8 cellular contexts compared by ENCODE assay signal in the genomic region with DNA sequence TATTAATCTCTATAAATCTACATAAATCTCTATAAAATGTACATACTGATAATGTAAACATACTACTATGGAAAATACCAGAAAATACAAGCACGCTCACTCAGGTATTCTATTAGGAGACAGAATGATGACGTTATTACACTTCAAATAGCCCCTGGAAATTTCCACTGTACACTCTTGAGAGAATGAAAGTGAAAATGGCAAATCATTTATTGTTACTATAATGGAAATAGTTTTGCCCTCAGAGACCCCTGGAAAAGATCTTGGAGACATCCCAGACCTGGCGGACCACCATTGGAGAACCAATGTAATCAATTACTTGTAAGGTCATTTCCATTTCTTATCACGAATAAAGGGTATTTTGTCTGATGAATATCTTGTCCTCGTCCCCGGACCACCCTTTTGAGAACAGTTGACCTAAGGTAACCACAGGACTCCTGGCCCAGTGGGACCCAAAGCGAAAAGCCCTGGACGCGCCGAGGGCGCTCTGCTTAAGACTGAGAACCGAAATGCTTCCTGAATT. TPM values are rescaled to one million over a fixed set of nuclear protein-coding genes. Genes with fewer than 3 reads are reported as not detected.
DNase-seq lines count a peak whose midpoint lies in the region; ATAC-seq, FAIRE-seq and TF ChIP-seq lines count a peak whose summit lies in the region.

No MANE protein-coding gene starts in this region.

- no peak overlapping the region for H3K27ac Mint-ChIP-seq in astrocyte (ENCODE audit: unreplicated experiment)

- 0 out of 2 replicates have a peak, but pooled peaks cover 2% of the 10 kb centered on the region for H3K4me1 ChIP-seq in DOHH2 (ENCODE audit: control insufficient read depth, low read length)
- H3K4me1 ChIP-seq in HUES6 (ENCODE audit: control insufficient read depth, insufficient read depth, low read length): no peaks in the 10 kb centered on the region
- peaks cover 4% of the 10 kb centered on the region for H3K4me1 ChIP-seq in astrocyte (ENCODE audit: insufficient read depth, low read length)
- peaks cover 0 to 24% of the 10 kb centered on the region in 2 donors for H3K4me1 ChIP-seq in left lung
- peaks cover 4% of the 10 kb centered on the region for H3K4me1 ChIP-seq in testis

- TF ChIP-seq CTCF in DOHH2 (IDR thresholded peaks at IDR 0.05; ENCODE audit: low read depth, low read length, poor library complexity, severe bottlenecking) (no peak), astrocyte (IDR thresholded peaks at IDR 0.05; ENCODE audit: insufficient read depth, low read depth, low read length) (no peak), left lung (IDR thresholded peaks at IDR 0.05) (no peak), testis (IDR thresholded peaks at IDR 0.05) (no peak)

- DNase-seq in astrocyte (ENCODE audit: low read depth) (no peak), left lung (no peak), testis (no peak), MV-4-11 (lab: John Stamatoyannopoulos, UW) (no peak)
- no peak for DNase-seq in activated effector memory CD4-positive, alpha-beta T cell treated with Interleukin-2 at 50 U/mL for 16 hours

- intact Hi-C loops in left lung (cut with DNase I) (no loop called here), testis (cut with DNase I; ENCODE audit: low total_unique reads) (no loop called here)

- H3K4me2 ChIP-seq in DOHH2 (ENCODE audit: low read length): peak overlapping the region; percentile 49
- peak overlapping the region; percentile 83 for H3K4me2 ChIP-seq in astrocyte (ENCODE audit: low read length)

- no peaks in the 10 kb centered on the region for H3K36me3 Mint-ChIP-seq in astrocyte (ENCODE audit: low read depth, unreplicated experiment)

- WGBS in testis, 2 donors: 5 to 9% methylated on average over 12 of the region's 12 CpGs

- TF ChIP-seq POLR2A in testis (IDR thresholded peaks at IDR 0.05): no peak

- H3K4me3 ChIP-seq in DOHH2 (ENCODE audit: low read length) (peak overlapping the region; percentile 47), HUES6 (ENCODE audit: low read depth, low read length) (peak overlapping the region; percentile 63), astrocyte (ENCODE audit: insufficient read depth, low read depth, low read length) (peak overlapping the region; percentile 51), left lung (peak overlapping the region; percentile 72 to 93), testis (peak overlapping the region; percentile 53 to 67)

- peak overlapping the region; percentile 87 for H3K4me3 Mint-ChIP-seq in astrocyte (ENCODE audit: unreplicated experiment)

- ATAC-seq in GM21360 (IDR thresholded peaks at IDR 0.05; ENCODE audit: unreplicated experiment) (peak; percentile 43), left lung (peak; percentile 55)

- H4K20me1 ChIP-seq in DOHH2 (ENCODE audit: control insufficient read depth, insufficient read depth, low read depth, low read length) (no peaks in the 10 kb centered on the region), astrocyte (ENCODE audit: insufficient read depth, low read length) (no peaks in the 10 kb centered on the region)

- H3K9me3 ChIP-seq in DOHH2 (ENCODE audit: control insufficient read depth, insufficient read depth, low read length) (no peaks in the 10 kb centered on the region), HUES6 (ENCODE audit: control insufficient read depth, insufficient read depth, low read depth, low read length) (no peaks in the 10 kb centered on the region), astrocyte (ENCODE audit: insufficient read depth, low read depth, low read length) (no peaks in the 10 kb centered on the region), left lung (no peaks in the 10 kb centered on the region), testis (no peaks in the 10 kb centered on the region)

- no peaks in the 10 kb centered on the region for H3K9me2 ChIP-seq in DOHH2 (replicated peaks; ENCODE audit: control insufficient read depth, low read length)

- no peaks in the 10 kb centered on the region for H3K9me3 Mint-ChIP-seq in astrocyte (ENCODE audit: unreplicated experiment)

- no peaks in the 10 kb centered on the region for H3K79me2 ChIP-seq in DOHH2 (ENCODE audit: control insufficient read depth, low read length)
- H3K79me2 ChIP-seq in astrocyte (ENCODE audit: insufficient read depth, low read length): no peaks in the 10 kb centered on the region

- H2AFZ ChIP-seq in astrocyte (ENCODE audit: low read depth, low read length): peak overlapping the region; percentile 77

- H3K27ac ChIP-seq in DOHH2 (ENCODE audit: low read depth, low read length): no peak overlapping the region
- H3K27ac ChIP-seq in HUES6 (ENCODE audit: low read depth, low read length): no peak overlapping the region
- no peak overlapping the region for H3K27ac ChIP-seq in astrocyte (ENCODE audit: low read depth, low read length)
- peak overlapping the region; percentile 80 to 90 for H3K27ac ChIP-seq in left lung
- peak overlapping the region in 1 of 2 donors; percentile 70 for H3K27ac ChIP-seq in testis

- H3K27me3 Mint-ChIP-seq in astrocyte (ENCODE audit: low read depth, unreplicated experiment): peaks cover 16% of the 10 kb centered on the region

- H3K27me3 ChIP-seq in DOHH2 (ENCODE audit: control insufficient read depth, low read length) (peaks cover 27% of the 10 kb centered on the region), HUES6 (ENCODE audit: control insufficient read depth, insufficient read depth, low read length) (peaks cover 41% of the 10 kb centered on the region), astrocyte (ENCODE audit: insufficient read depth, low read length) (peaks cover 16% of the 10 kb centered on the region), left lung (peaks cover 0 to 3% of the 10 kb centered on the region in 2 donors), testis (no peaks in the 10 kb centered on the region)

- H3K9ac ChIP-seq in HUES6 (ENCODE audit: low read length) (no peak overlapping the region), astrocyte (ENCODE audit: low read length) (peak overlapping the region; percentile 32)

- H3K36me3 ChIP-seq in DOHH2 (ENCODE audit: control insufficient read depth, low read length): no peaks in the 10 kb centered on the region
- H3K36me3 ChIP-seq in HUES6 (ENCODE audit: control insufficient read depth, insufficient read depth, low read length): no peaks in the 10 kb centered on the region
- no peaks in the 10 kb centered on the region for H3K36me3 ChIP-seq in astrocyte (ENCODE audit: insufficient read depth, low read length)
- peaks cover 0 to 3% of the 10 kb centered on the region in 2 donors for H3K36me3 ChIP-seq in left lung
- no peaks in the 10 kb centered on the region for H3K36me3 ChIP-seq in testis (ENCODE audit: low read depth, missing control alignments)

- no peaks in the 10 kb centered on the region for H3F3A ChIP-seq in DOHH2 (ENCODE audit: control insufficient read depth, insufficient read depth)

- FAIRE-seq in astrocyte (lab: Jason Lieb, UNC): no peak

- no peaks in the 10 kb centered on the region for H3K4me1 Mint-ChIP-seq in astrocyte (ENCODE audit: low read depth, unreplicated experiment)

RNA-seq across cellular contexts. Expression of gene PRRG4, which starts 0.5 kb away (rescaled TPM):
- total RNA-seq in astrocyte (0.14 and 0.45 TPM in 2 replicates), left lung (10 to 100 TPM; 12.6 to 14.2 TPM), testis (1 to 10 TPM in 1 of 2 donors, under 1 TPM in 1; 0.93 to 1.1 TPM)
- 1.0 TPM for polyA plus RNA-seq in testis (ENCODE audit: insufficient read depth, low read depth, low replicate concordance)

RNA-seq across cellular contexts. Expression of gene CCDC73, which starts 34.8 kb away (rescaled TPM):
- not detected in 2 replicates for total RNA-seq in astrocyte
- total RNA-seq in left lung: under 1 TPM in 1 of 2 donors, not detected in 1; 0.18 TPM
- 10 to 100 TPM in 1 of 2 donors, 1 to 10 TPM in 1; 6.6 to 14.3 TPM for total RNA-seq in testis
- polyA plus RNA-seq in testis (ENCODE audit: insufficient read depth, low read depth, low replicate concordance): 1.0 TPM

Comparison
In these comparisons a context has a peak if more than half of its experiments do, and no peak if none do; other contexts are left out.
1. H3K27ac ChIP-seq: peak in left lung (2 of 2); none in DOHH2 (single experiment), HUES6 (single experiment) and astrocyte (single experiment).
2. Peak in every context shown above with its lines, with median percentiles within 50 percentile points of each other: H3K4me3 ChIP-seq.